In the genomic region with DNA sequence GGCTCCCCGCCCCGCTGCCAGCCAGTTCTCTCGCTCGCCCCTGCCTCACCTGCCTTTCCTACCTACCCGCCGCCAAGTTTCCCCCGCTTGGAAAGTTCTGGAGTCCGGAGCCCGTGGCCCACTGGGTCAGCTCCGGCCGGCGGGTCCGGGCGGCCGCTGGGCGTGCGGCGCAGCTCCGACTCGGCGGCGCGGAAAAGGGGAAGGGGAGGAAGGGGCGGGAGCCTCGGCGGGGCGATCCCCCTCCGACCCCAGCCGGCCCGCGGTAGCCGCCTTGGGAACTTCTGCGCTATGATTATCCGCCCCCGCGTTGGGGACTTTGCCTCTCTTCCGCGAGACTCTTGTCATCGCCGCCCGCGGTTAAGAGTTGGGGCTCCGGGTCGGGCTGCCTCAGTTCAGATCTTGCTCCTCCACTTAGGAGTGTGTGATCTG, we compare ENCODE assay signal across 1 cellular context.
A peak's percentile ranks its signal among the peaks of the same experiment; 100 is the strongest.
TF ChIP-seq lines count a peak whose summit lies in the region.

No MANE protein-coding gene starts in this region.

TF ChIP-seq in Ishikawa, 13 proteins besides CTCF, POLR2A, EP300 and RAD21 (continued from another document):
- TF ChIP-seq, protein P1, sequence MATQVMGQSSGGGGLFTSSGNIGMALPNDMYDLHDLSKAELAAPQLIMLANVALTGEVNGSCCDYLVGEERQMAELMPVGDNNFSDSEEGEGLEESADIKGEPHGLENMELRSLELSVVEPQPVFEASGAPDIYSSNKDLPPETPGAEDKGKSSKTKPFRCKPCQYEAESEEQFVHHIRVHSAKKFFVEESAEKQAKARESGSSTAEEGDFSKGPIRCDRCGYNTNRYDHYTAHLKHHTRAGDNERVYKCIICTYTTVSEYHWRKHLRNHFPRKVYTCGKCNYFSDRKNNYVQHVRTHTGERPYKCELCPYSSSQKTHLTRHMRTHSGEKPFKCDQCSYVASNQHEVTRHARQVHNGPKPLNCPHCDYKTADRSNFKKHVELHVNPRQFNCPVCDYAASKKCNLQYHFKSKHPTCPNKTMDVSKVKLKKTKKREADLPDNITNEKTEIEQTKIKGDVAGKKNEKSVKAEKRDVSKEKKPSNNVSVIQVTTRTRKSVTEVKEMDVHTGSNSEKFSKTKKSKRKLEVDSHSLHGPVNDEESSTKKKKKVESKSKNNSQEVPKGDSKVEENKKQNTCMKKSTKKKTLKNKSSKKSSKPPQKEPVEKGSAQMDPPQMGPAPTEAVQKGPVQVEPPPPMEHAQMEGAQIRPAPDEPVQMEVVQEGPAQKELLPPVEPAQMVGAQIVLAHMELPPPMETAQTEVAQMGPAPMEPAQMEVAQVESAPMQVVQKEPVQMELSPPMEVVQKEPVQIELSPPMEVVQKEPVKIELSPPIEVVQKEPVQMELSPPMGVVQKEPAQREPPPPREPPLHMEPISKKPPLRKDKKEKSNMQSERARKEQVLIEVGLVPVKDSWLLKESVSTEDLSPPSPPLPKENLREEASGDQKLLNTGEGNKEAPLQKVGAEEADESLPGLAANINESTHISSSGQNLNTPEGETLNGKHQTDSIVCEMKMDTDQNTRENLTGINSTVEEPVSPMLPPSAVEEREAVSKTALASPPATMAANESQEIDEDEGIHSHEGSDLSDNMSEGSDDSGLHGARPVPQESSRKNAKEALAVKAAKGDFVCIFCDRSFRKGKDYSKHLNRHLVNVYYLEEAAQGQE (IDR thresholded peaks at IDR 0.05; ENCODE audit: low read depth) = no peak
- TF ChIP-seq FOXM1 (IDR thresholded peaks at IDR 0.05; ENCODE audit: borderline replicate concordance, low read depth) (no peak), TCF12 (IDR thresholded peaks at IDR 0.05; ENCODE audit: low read depth) (no peak), NFIC (IDR thresholded peaks at IDR 0.05) (no peak), EGR1 (IDR thresholded peaks at IDR 0.05) (peak; percentile 74; the same call in 1 of the 2 replicates), TAF1 (IDR thresholded peaks at IDR 0.05; ENCODE audit: low read depth) (no peak), TEAD4 (IDR thresholded peaks at IDR 0.05) (no peak), ZBTB7A (IDR thresholded peaks at IDR 0.05; ENCODE audit: low read depth) (peak; percentile 34; the same call in 1 of the 2 replicates), CREB1 (IDR thresholded peaks at IDR 0.05; ENCODE audit: low read depth) (no peak)
- TF ChIP-seq, protein P2, sequence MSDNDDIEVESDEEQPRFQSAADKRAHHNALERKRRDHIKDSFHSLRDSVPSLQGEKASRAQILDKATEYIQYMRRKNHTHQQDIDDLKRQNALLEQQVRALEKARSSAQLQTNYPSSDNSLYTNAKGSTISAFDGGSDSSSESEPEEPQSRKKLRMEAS (IDR thresholded peaks at IDR 0.05) = no peak
- TF ChIP-seq, protein P3, sequence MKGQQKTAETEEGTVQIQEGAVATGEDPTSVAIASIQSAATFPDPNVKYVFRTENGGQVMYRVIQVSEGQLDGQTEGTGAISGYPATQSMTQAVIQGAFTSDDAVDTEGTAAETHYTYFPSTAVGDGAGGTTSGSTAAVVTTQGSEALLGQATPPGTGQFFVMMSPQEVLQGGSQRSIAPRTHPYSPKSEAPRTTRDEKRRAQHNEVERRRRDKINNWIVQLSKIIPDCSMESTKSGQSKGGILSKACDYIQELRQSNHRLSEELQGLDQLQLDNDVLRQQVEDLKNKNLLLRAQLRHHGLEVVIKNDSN (IDR thresholded peaks at IDR 0.05) = no peak
TF ChIP-seq in Ishikawa: peak in this region for 3.
